ENCODE assay signal across 10 cellular contexts in the genomic region with DNA sequence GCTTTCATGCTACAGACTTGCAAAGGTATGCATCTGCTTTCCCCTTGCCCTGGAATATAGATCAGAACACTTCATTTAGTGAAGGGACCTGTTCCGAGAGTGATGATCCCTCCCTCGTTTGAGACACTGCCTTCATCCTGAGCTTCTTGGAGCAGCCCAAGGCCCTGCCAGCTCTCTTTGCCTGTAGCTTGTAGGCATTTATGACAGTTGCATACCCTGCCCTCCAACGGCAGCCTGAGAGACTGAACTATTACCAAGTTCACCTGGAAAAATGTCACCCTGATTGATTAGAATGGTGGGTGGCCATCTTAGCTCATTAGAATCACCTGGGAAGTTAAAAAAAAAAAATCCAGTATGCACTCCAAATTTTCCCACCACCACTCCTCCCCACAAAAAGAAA. TPM values are rescaled to one million over a fixed set of nuclear protein-coding genes. Genes with fewer than 3 reads are reported as not detected.
DNase-seq lines count a peak whose midpoint lies in the region; ATAC-seq and TF ChIP-seq lines count a peak whose summit lies in the region.
"Had no signal": no experiment of that assay in that cellular context is flagged by ENCODE, and none has a peak within 500 bp of the region (broad histone marks: within the 10 kb centered on the region; RNA-seq: fewer than 3 reads in every experiment).

No MANE protein-coding gene starts in this region.

- H3K27me3 ChIP-seq in heart right ventricle (peaks cover 0 to 49% (median 0%) of the 10 kb centered on the region in 7 donors), muscle layer of duodenum (ENCODE audit: low read depth, low read length) (peaks cover 4% of the 10 kb centered on the region), vagina (no peaks in the 10 kb centered on the region), Peyer's patch (no peaks in the 10 kb centered on the region)

- H3K36me3 ChIP-seq in heart right ventricle, result no peaks in the 10 kb centered on the region
- H3K36me3 ChIP-seq in muscle layer of duodenum (ENCODE audit: control insufficient read depth in 1 of 2, insufficient read depth in 2 of 2, low read length in 2 of 2), result no peaks in the 10 kb centered on the region
- no peaks in the 10 kb centered on the region for H3K36me3 ChIP-seq in vagina
- H3K36me3 ChIP-seq in Peyer's patch, result no peaks in the 10 kb centered on the region

- peak overlapping the region in 5 of 10 donors; percentile 81 to 85 (median 81) for H3K4me3 ChIP-seq in heart right ventricle
- peak overlapping the region; percentile 76 to 86 for H3K4me3 ChIP-seq in muscle layer of duodenum (ENCODE audit: low read depth in 1 of 2, low read length in 2 of 2)
- H3K4me3 ChIP-seq in vagina, result no peak overlapping the region
- peak overlapping the region in 1 of 4 donors; percentile 67 for H3K4me3 ChIP-seq in Peyer's patch

- WGBS in heart right ventricle, 2 donors, result 49 to 63% methylated on average over 3 of the region's 3 CpGs

- TF ChIP-seq CTCF in heart right ventricle (IDR thresholded peaks at IDR 0.05) (no peak), vagina (IDR thresholded peaks at IDR 0.05) (no peak), Peyer's patch (IDR thresholded peaks at IDR 0.05) (no peak)

- intact Hi-C loops in heart right ventricle (cut with DNase I) (loop anchor here in 7 of 10 donors (2.0 to 10.0 kb wide), 9 partner anchors 41 to 198 kb away; a partner anchor contains a TSS), left cardiac atrium (cut with DNase I) (loop anchor here in 1 of 2 donors (5.0 kb wide), 1 partner anchor 131 kb away; no protein-coding TSS in a partner anchor), vagina (cut with DNase I) (loop anchor here (5.0 kb wide), 1 partner anchor 54 kb away; a partner anchor contains a TSS)

- TF ChIP-seq POLR2A in vagina (IDR thresholded peaks at IDR 0.05), result no peak
- no peak for TF ChIP-seq POLR2A in Peyer's patch (IDR thresholded peaks at IDR 0.05)

- peaks cover 14% of the 10 kb centered on the region for H3K4me1 Mint-ChIP-seq in central memory CD8-positive, alpha-beta T cell

- H3K4me1 ChIP-seq in heart right ventricle (peaks cover 0 to 36% (median 17%) of the 10 kb centered on the region in 9 donors), muscle layer of duodenum (ENCODE audit: control insufficient read depth in 1 of 2, insufficient read depth in 2 of 2, low read length in 2 of 2) (peaks cover 4 to 19% of the 10 kb centered on the region in 2 donors), vagina (peaks cover 20% of the 10 kb centered on the region), Peyer's patch (peaks cover 0 to 9% (median 0%) of the 10 kb centered on the region in 4 donors)

- peaks cover 3% of the 10 kb centered on the region for H3K36me3 Mint-ChIP-seq in central memory CD8-positive, alpha-beta T cell (ENCODE audit: insufficient read depth)

- H3K9me3 ChIP-seq in heart right ventricle (no peaks in the 10 kb centered on the region), muscle layer of duodenum (ENCODE audit: control insufficient read depth in 1 of 2, low read length in 2 of 2) (no peaks in the 10 kb centered on the region), vagina (no peaks in the 10 kb centered on the region), Peyer's patch (no peaks in the 10 kb centered on the region)

- H3K27ac ChIP-seq in heart right ventricle (peak overlapping the region in 8 of 10 donors; percentile 8 to 95 (median 82)), muscle layer of duodenum (ENCODE audit: low read length) (peak overlapping the region; percentile 82), vagina (peak overlapping the region; percentile 87), Peyer's patch (peak overlapping the region in 1 of 4 donors; percentile 68)

- H3K9me3 Mint-ChIP-seq in central memory CD8-positive, alpha-beta T cell, result no peaks in the 10 kb centered on the region

- DNase-seq in heart right ventricle (no peak), left cardiac atrium (no peak), vagina (ENCODE audit: extremely low spot score in 2 of 2) (no peak), Peyer's patch (no peak), hippocampal formation (lab: John Stamatoyannopoulos, UW) (no peak), LoVo (ENCODE audit: low spot score) (no peak)
- DNase-seq in central memory CD8-positive, alpha-beta T cell (ENCODE audit: low spot score in 2 of 2), result no peak
- DNase-seq: NCI-H1436 treated with DMSO at 0.1 percent for 48 hours, SIG-M5 had no signal

- peak in 1 of 8 donors; percentile 47 for ATAC-seq in heart right ventricle
- ATAC-seq in left cardiac atrium, result no peak
- ATAC-seq in central memory CD8-positive, alpha-beta T cell (replicated peaks; ENCODE audit: extremely low read depth, poor library complexity, severe bottlenecking), result no peak

- no peak overlapping the region for H3K27ac Mint-ChIP-seq in central memory CD8-positive, alpha-beta T cell (ENCODE audit: low read depth)

- peak overlapping the region; percentile 46 for H3K4me3 Mint-ChIP-seq in central memory CD8-positive, alpha-beta T cell

- H3K27me3 Mint-ChIP-seq in central memory CD8-positive, alpha-beta T cell, result peaks cover 43% of the 10 kb centered on the region

RNA-seq across cellular contexts. Expression of a gene that starts 1.5 kb away (rescaled TPM):
- 100 to 1,000 TPM in 9 of 10 donors, 10 to 100 TPM in 1; 74.7 to 137 (median 112) TPM for total RNA-seq in heart right ventricle
- 10 to 100 TPM; 13.2 to 63.1 TPM for polyA plus RNA-seq in heart right ventricle
- 10 to 100 TPM; 54.7 to 80.1 TPM for total RNA-seq in left cardiac atrium
- total RNA-seq in vagina, result 35.1 TPM
- total RNA-seq in Peyer's patch, result 10 to 100 TPM; 68.5 to 99.1 (median 88.7) TPM

RNA-seq across cellular contexts. Expression of a gene that starts 54.9 kb away (rescaled TPM):
- total RNA-seq in heart right ventricle (10 to 100 TPM; 16.6 to 27.1 (median 21.3) TPM), left cardiac atrium (10 to 100 TPM; 21.6 to 22.5 TPM), vagina (25.5 TPM), Peyer's patch (100 to 1,000 TPM in 2 of 4 donors, 10 to 100 TPM in 2; 53.6 to 120 (median 102) TPM)
- polyA plus RNA-seq in heart right ventricle, result 10 to 100 TPM in 1 of 2 donors, 1 to 10 TPM in 1; 8.3 to 10.7 TPM

Comparison
In these comparisons a context has a peak if more than half of its experiments do, and no peak if none do; other contexts are left out.
1. H3K4me3 ChIP-seq: peak in muscle layer of duodenum (2 of 2); none in vagina (0 of 2).